8 cellular contexts compared by ENCODE assay signal in genomic region chrX:48475774-48476577, GRCh38. TPM values are rescaled to one million over a fixed set of nuclear protein-coding genes. Genes with fewer than 3 reads are reported as not detected.
DNase-seq lines count a peak whose midpoint lies in the region; ATAC-seq and TF ChIP-seq lines count a peak whose summit lies in the region.

Gene FTSJ1 (plus strand): TSS chrX:48476199. CDS start chrX:48478048, 1,849 bp downstream.

- peak; percentile 89 for ATAC-seq in GM18909 (IDR thresholded peaks at IDR 0.05; ENCODE audit: poor library complexity, unreplicated experiment)
- peak; percentile 87 for ATAC-seq in HG03175 (IDR thresholded peaks at IDR 0.05; ENCODE audit: unreplicated experiment)

- no peak for TF ChIP-seq CTCF in AG04450 (IDR thresholded peaks at IDR 0.05; ENCODE audit: low read depth, low read length)

- no peaks in the 10 kb centered on the region for H3K27me3 ChIP-seq in AG04450 (ENCODE audit: control insufficient read depth, insufficient read depth, low read length)

- H3K9me3 ChIP-seq in AG04450 (ENCODE audit: control insufficient read depth, insufficient read depth, low read length) = no peaks in the 10 kb centered on the region

- peak within 1 kb of the TSS; percentile 77 for H3K27ac ChIP-seq in AG04450 (ENCODE audit: low read depth, low read length)

- POLR2A ChIA-PET in AG04450 (lab: Yijun Ruan, JAX) = interaction anchor here (0.7 kb wide), 1 partner anchor 9 kb away, joined by 3 read pairs; no protein-coding TSS in a partner anchor

- CTCF ChIA-PET in AG04450 (lab: Charles Lee) = no interaction called here

- H3K4me3 ChIP-seq in AG04450 (ENCODE audit: low read depth, low read length) = peak within 1 kb of the TSS; percentile 81

- peak; percentile 82 for DNase-seq in AG04450 (ENCODE audit: low read depth, low spot score)
- DNase-seq in NCI-H345 treated with DMSO at 0.1 percent for 48 hours (lab: John Stamatoyannopoulos, UW; ENCODE audit: unreplicated experiment) = peak; percentile 68
- DNase-seq in activated CD4-positive, CD25-positive, alpha-beta regulatory T cell (lab: John Stamatoyannopoulos, UW) = peak; percentile 61 to 80 (median 73)
- peak; percentile 93 for DNase-seq in central memory CD4-positive, alpha-beta T cell
- DNase-seq in inferior parietal cortex (ENCODE audit: extremely low spot score) = peak; percentile 87
- DNase-seq in stimulated activated CD4-positive, alpha-beta T cell treated with anti-CD3 and anti-CD28 coated beads, Interleukin-12 subunit alpha, Interleukin-12 subunit beta, amount 100 ng/mL, for 24 hours (ENCODE audit: low read depth in 2 of 2) = peak; percentile 70 to 75

RNA-seq across cellular contexts. Expression of gene FTSJ1, which starts in this region (rescaled TPM):
- 19.7 and 26.3 TPM in 2 replicates for polyA plus RNA-seq in AG04450 (2011; rRNA removed)
- polyA minus RNA-seq in AG04450 (2011; rRNA and poly(A)+ RNA removed) = 18.3 and 19.3 TPM in 2 replicates

Comparison
In these comparisons a context has a peak if more than half of its experiments do, and no peak if none do; other contexts are left out.
1. Peak in every context shown above with its lines: DNase-seq, ATAC-seq, H3K4me3 ChIP-seq and H3K27ac ChIP-seq.